15 cellular contexts compared by ENCODE assay signal in genomic region chr15:39586387-39587171, GRCh38. TPM values are rescaled to one million over a fixed set of nuclear protein-coding genes. Genes with fewer than 3 reads are reported as not detected.
A peak's percentile ranks its signal among the peaks of the same experiment; 100 is the strongest.
DNase-seq lines count a peak whose midpoint lies in the region; ATAC-seq and TF ChIP-seq lines count a peak whose summit lies in the region.
"Had no signal": no experiment of that assay in that cellular context is flagged by ENCODE, and none has a peak within 500 bp of the region (broad histone marks: within the 10 kb centered on the region; RNA-seq: fewer than 3 reads in every experiment).

No MANE protein-coding gene starts in this region.

- intact Hi-C loops in sigmoid colon (cut with DNase I): loop anchor here (10.0 kb wide), 1 partner anchor 272 kb away; no protein-coding TSS in a partner anchor

- H2BK15ac ChIP-seq in mesendoderm (replicated peaks; ENCODE audit: low read depth): no peak overlapping the region

- H3K4me3 ChIP-seq in foreskin fibroblast (ENCODE audit: low read depth in 1 of 2, low read length in 2 of 2): peak overlapping the region; percentile 83 to 97
- peak overlapping the region in 1 of 4 donors; percentile 74 for H3K4me3 ChIP-seq in sigmoid colon
- no peak overlapping the region for H3K4me3 ChIP-seq in mesendoderm (ENCODE audit: low read length)
- H3K4me3 ChIP-seq: GM12878, HAP-1, K562 had no signal

- TF ChIP-seq CTCF in foreskin fibroblast (IDR thresholded peaks at IDR 0.05; ENCODE audit: low read depth, low read length): no peak
- no peak for TF ChIP-seq CTCF in sigmoid colon (IDR thresholded peaks at IDR 0.05)

- no peak overlapping the region for H3K4me2 ChIP-seq in mesendoderm (ENCODE audit: low read length)

- H3K27ac ChIP-seq in sigmoid colon (peak overlapping the region; percentile 89 to 97 (median 96)), mesendoderm (ENCODE audit: low read depth, low read length) (no peak overlapping the region)

- no peak overlapping the region for H4K5ac ChIP-seq in mesendoderm (ENCODE audit: low read length)

- H2AK5ac ChIP-seq in mesendoderm (ENCODE audit: low read length): no peak overlapping the region

- H2BK120ac ChIP-seq in mesendoderm (ENCODE audit: low read depth, low read length): no peak overlapping the region

- H3K36me3 ChIP-seq in sigmoid colon: peaks cover 65 to 99% (median 74%) of the 10 kb centered on the region in 4 donors
- H3K36me3 ChIP-seq in mesendoderm (ENCODE audit: control insufficient read depth, insufficient read depth, low read length): peaks cover 8% of the 10 kb centered on the region

- 20 to 62% methylated on average over 11 of the region's 11 CpGs for WGBS in sigmoid colon, 2 donors
- WGBS in mesendoderm (ENCODE audit: extremely low coverage, insufficient coverage, low lambda C conversion rate): no CpG with 5 or more reads among the region's 11 CpGs

- no peak overlapping the region for H4K8ac ChIP-seq in mesendoderm (ENCODE audit: low read depth, low read length)

- TF ChIP-seq EP300 in sigmoid colon (IDR thresholded peaks at IDR 0.05): no peak

- no peaks in the 10 kb centered on the region for H3K9me3 ChIP-seq in sigmoid colon
- H3K9me3 ChIP-seq: HAP-1 had no signal

- no peak overlapping the region for H3K9ac ChIP-seq in mesendoderm (ENCODE audit: low read length)

- no peak for TF ChIP-seq POLR2A in sigmoid colon (IDR thresholded peaks at IDR 0.05)

- DNase-seq in GM04504 (ENCODE audit: low read depth) (peak; percentile 76), astrocyte of the hippocampus (ENCODE audit: low read depth, low spot score) (peak; percentile 66), foreskin fibroblast (peak; percentile 86 to 93), sigmoid colon (no peak), mesendoderm (no peak), NCI-H510A (lab: John Stamatoyannopoulos, UW) (no peak), NCI-H1092 (lab: John Stamatoyannopoulos, UW) (no peak)
- DNase-seq: effector memory CD4-positive, alpha-beta T cell; NCI-H2107 had no signal

- peaks cover 0 to 88% (median 86%) of the 10 kb centered on the region in 4 donors for H3K4me1 ChIP-seq in sigmoid colon
- H3K4me1 ChIP-seq in mesendoderm (ENCODE audit: control insufficient read depth, low read depth, low read length): peaks cover 3% of the 10 kb centered on the region

- no peak overlapping the region for H3K18ac ChIP-seq in mesendoderm (ENCODE audit: low read length)

- H3K79me1 ChIP-seq in mesendoderm (ENCODE audit: low read length): peaks cover 3% of the 10 kb centered on the region

- H3K23ac ChIP-seq in mesendoderm (ENCODE audit: low read length): no peak overlapping the region

- H3K27me3 ChIP-seq in sigmoid colon (no peaks in the 10 kb centered on the region), mesendoderm (ENCODE audit: insufficient read depth, low read length, poor library complexity) (no peaks in the 10 kb centered on the region)

- H3K56ac ChIP-seq in mesendoderm (ENCODE audit: low read length): no peak overlapping the region

- no peak overlapping the region for H3K4ac ChIP-seq in mesendoderm (ENCODE audit: low read depth, low read length)

- no peak for ATAC-seq in HG03196 (IDR thresholded peaks at IDR 0.05; ENCODE audit: unreplicated experiment)
- ATAC-seq: activated naive CD4-positive, alpha-beta T cell treated with anti-CD3 and anti-CD28 coated beads, Interleukin-2, amount 50 U/mL, for 72 hours; GM12878; K562; stimulated activated effector memory CD8-positive, alpha-beta T cell treated with anti-CD3 and anti-CD28 coated beads, Interleukin-12 subunit alpha, Interleukin-12 subunit beta, amount 100 ng/mL, for 72 hours had no signal

- H3K79me2 ChIP-seq in mesendoderm (ENCODE audit: control insufficient read depth, insufficient read depth, low read length): peaks cover 11% of the 10 kb centered on the region

- H2BK5ac ChIP-seq in mesendoderm (ENCODE audit: low read length): no peak overlapping the region

RNA-seq across cellular contexts. Expression of gene THBS1, which starts 5.7 kb away (rescaled TPM):
- 1,000 to 10,000 TPM in 1 of 4 donors, 100 to 1,000 TPM in 3; 172 to 3,974 (median 496) TPM for total RNA-seq in sigmoid colon
- 10 to 100 TPM; 13.2 to 95.5 (median 16.8) TPM for polyA plus RNA-seq in sigmoid colon
- 44.0 TPM for polyA plus RNA-seq in mesendoderm (2013, experiment 1 of 2)
- 41.5 TPM for polyA plus RNA-seq in mesendoderm (2013, experiment 2 of 2)

Comparison
In these comparisons a context has a peak if more than half of its experiments do, and no peak if none do; other contexts are left out.
1. DNase-seq: peak in GM04504 (single experiment), astrocyte of the hippocampus (single experiment) and foreskin fibroblast (2 of 2); none in sigmoid colon (single experiment), mesendoderm (single experiment), NCI-H510A (single experiment) and NCI-H1092 (single experiment).